In the genomic region with DNA sequence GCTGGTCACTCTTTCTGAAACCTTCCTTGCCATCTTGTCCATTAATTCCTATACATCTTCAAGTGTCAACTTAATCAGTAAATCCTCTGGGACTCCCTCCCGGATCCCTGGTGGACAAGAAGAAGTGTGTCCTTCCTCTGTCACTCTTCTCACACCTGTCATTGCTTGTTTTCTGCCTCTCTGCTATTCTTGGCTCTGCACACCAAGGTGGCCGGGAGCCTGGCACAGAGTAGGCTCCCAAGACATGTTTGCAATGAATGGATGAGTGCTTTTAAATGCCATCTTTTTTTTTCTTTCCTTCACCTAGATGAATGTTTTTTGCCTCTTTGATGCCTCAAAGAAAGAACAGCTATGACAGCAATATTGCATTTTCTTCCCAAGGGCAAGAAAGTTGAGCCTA, we compare ENCODE assay signal across 21 cellular contexts. TPM values are rescaled to one million over a fixed set of nuclear protein-coding genes. Genes with fewer than 3 reads are reported as not detected.
"Had no signal": no experiment of that assay in that cellular context is flagged by ENCODE, and none has a peak within 500 bp of the region (broad histone marks: within the 10 kb centered on the region; RNA-seq: fewer than 3 reads in every experiment).

No MANE protein-coding gene starts in this region.

- H3K4me1 Mint-ChIP-seq: activated naive CD8-positive, alpha-beta T cell treated with anti-CD3 and anti-CD28 coated beads, Interleukin-2, amount 10 ng/mL, durations not matched to agents 7 days and 5 days had no signal

- H3K4me3 Mint-ChIP-seq: activated naive CD8-positive, alpha-beta T cell treated with anti-CD3 and anti-CD28 coated beads, Interleukin-2, amount 10 ng/mL, durations not matched to agents 7 days and 5 days; activated T-helper 1 cell treated with anti-CD3 and anti-CD28 coated beads, Interleukin-12 subunit alpha, Interleukin-12 subunit beta, Interleukin-2, Interleukin-4 antibody, amounts not matched to agents 30 ng/mL and 10 ng/mL and 1 ng/mL, durations not matched to agents 14 hours and 24 hours and 36 hours; natural killer cell treated with Interleukin-12 subunit alpha and Interleukin-12 subunit beta and Interleukin-15 and Interleukin-18, amount 100 ng/mL, for 72 hours; stimulated activated naive CD8-positive, alpha-beta T cell treated with anti-CD3 and anti-CD28 coated beads, Interleukin-15, Interleukin-2, amounts not matched to agents 100 ng/mL and 50 ng/mL, for 24 hours; T-helper 1 cell treated with Interleukin-12 subunit alpha and Interleukin-12 subunit beta and Interleukin-4 antibody, amounts not matched to agents 30 μg/mL and 1 μg/mL, for 36 hours; type B pancreatic cell had no signal

- H3K36me3 Mint-ChIP-seq: natural killer cell treated with Interleukin-12 subunit alpha and Interleukin-12 subunit beta and Interleukin-15 and Interleukin-18, amount 100 ng/mL, for 72 hours had no signal

- H3K9me3 Mint-ChIP-seq: activated naive CD8-positive, alpha-beta T cell treated with anti-CD3 and anti-CD28 coated beads, Interleukin-2, amount 10 ng/mL, durations not matched to agents 7 days and 5 days; activated T-helper 1 cell treated with anti-CD3 and anti-CD28 coated beads, Interleukin-12 subunit alpha, Interleukin-12 subunit beta, Interleukin-2, Interleukin-4 antibody, amounts not matched to agents 30 ng/mL and 10 ng/mL and 1 ng/mL, durations not matched to agents 14 hours and 24 hours and 36 hours; natural killer cell treated with Interleukin-12 subunit alpha and Interleukin-12 subunit beta and Interleukin-15 and Interleukin-18, amount 100 ng/mL, for 72 hours; stimulated activated naive CD8-positive, alpha-beta T cell treated with anti-CD3 and anti-CD28 coated beads, Interleukin-15, Interleukin-2, amounts not matched to agents 100 ng/mL and 50 ng/mL, for 24 hours; T-helper 1 cell treated with Interleukin-12 subunit alpha and Interleukin-12 subunit beta and Interleukin-4 antibody, amounts not matched to agents 30 μg/mL and 1 μg/mL, for 36 hours; type B pancreatic cell had no signal

- H3K27me3 ChIP-seq: colonic mucosa, suprapubic skin had no signal

- DNase-seq: activated CD4-positive, alpha-beta T cell treated with anti-CD3 and anti-CD28 coated beads, Interleukin-2, amount 50 U/mL, for 4 hours; activated CD4-positive, CD25-positive, alpha-beta regulatory T cell treated with anti-CD3 and anti-CD28 coated beads, Interleukin-2, amount 50 U/mL, for 72 hours; activated gamma-delta T cell treated with Interleukin-2 at 50 U/mL for 16 hours; activated naive CD8-positive, alpha-beta T cell treated with anti-CD3 and anti-CD28 coated beads, Interleukin-2, amount 10 ng/mL, durations not matched to agents 7 days and 5 days; activated T-cell treated with anti-CD3 and anti-CD28 coated beads for 4 hours; amygdala; colonic mucosa; erythroblast; foreskin melanocyte; lower lobe of right lung; occipital lobe; stimulated activated CD4-positive, alpha-beta T cell treated with anti-CD3 and anti-CD28 coated beads, Interleukin-12 subunit alpha, Interleukin-12 subunit beta, amount 100 ng/mL, for 4 hours; stimulated activated CD4-positive, alpha-beta T cell treated with anti-CD3 and anti-CD28 coated beads, Interleukin-1b, Interleukin-23, amount 100 ng/mL, for 48 hours had no signal

- H3K27ac ChIP-seq: colonic mucosa, lower lobe of right lung, suprapubic skin had no signal

- H3K4me1 ChIP-seq: colonic mucosa had no signal

- H3K36me3 ChIP-seq: colonic mucosa had no signal

- FAIRE-seq: endometrium, keratinocyte had no signal

- H3K27me3 Mint-ChIP-seq: activated naive CD8-positive, alpha-beta T cell treated with anti-CD3 and anti-CD28 coated beads, Interleukin-2, amount 10 ng/mL, durations not matched to agents 7 days and 5 days; natural killer cell treated with Interleukin-12 subunit alpha and Interleukin-12 subunit beta and Interleukin-15 and Interleukin-18, amount 100 ng/mL, for 72 hours; stimulated activated naive CD8-positive, alpha-beta T cell treated with anti-CD3 and anti-CD28 coated beads, Interleukin-15, Interleukin-2, amounts not matched to agents 100 ng/mL and 50 ng/mL, for 24 hours had no signal

- H3K9me3 ChIP-seq: colonic mucosa, lower lobe of right lung, suprapubic skin had no signal

- ATAC-seq: lower lobe of right lung; natural killer cell treated with Interleukin-12 subunit alpha and Interleukin-12 subunit beta and Interleukin-15 and Interleukin-18, amount 100 ng/mL, for 72 hours had no signal

- H3K27ac Mint-ChIP-seq: activated naive CD8-positive, alpha-beta T cell treated with anti-CD3 and anti-CD28 coated beads, Interleukin-2, amount 10 ng/mL, durations not matched to agents 7 days and 5 days; natural killer cell treated with Interleukin-12 subunit alpha and Interleukin-12 subunit beta and Interleukin-15 and Interleukin-18, amount 100 ng/mL, for 72 hours; stimulated activated naive CD8-positive, alpha-beta T cell treated with anti-CD3 and anti-CD28 coated beads, Interleukin-15, Interleukin-2, amounts not matched to agents 100 ng/mL and 50 ng/mL, for 24 hours; T-helper 1 cell treated with Interleukin-12 subunit alpha and Interleukin-12 subunit beta and Interleukin-4 antibody, amounts not matched to agents 30 μg/mL and 1 μg/mL, for 36 hours; type B pancreatic cell had no signal

- H3K4me3 ChIP-seq: colonic mucosa, lower lobe of right lung, suprapubic skin had no signal

RNA-seq across cellular contexts. Expression of gene CLEC18A, which starts 58.0 kb away (rescaled TPM):
- total RNA-seq: occipital lobe had no signal
